Comparison of ENCODE assay signal across 6 cellular contexts in genomic region chr16:29164442-29165089, GRCh38.
DNase-seq lines count a peak whose midpoint lies in the region; ATAC-seq and TF ChIP-seq lines count a peak whose summit lies in the region.
"Not testable (repeated sequence)": the region's sequence is repeated elsewhere in the genome, so short reads cannot be mapped to it uniquely, and the experiment has no call there.

No MANE protein-coding gene starts in this region.

- not testable (repeated sequence) for H3K36me3 Mint-ChIP-seq in mesothelial cell of epicardium

- not testable (repeated sequence) for H3K27ac ChIP-seq in IMR-90 (ENCODE audit: insufficient read depth, low read length); upper lobe of right lung
- H3K27ac ChIP-seq in hepatocyte = peak overlapping the region; percentile 9

- not testable (repeated sequence) for H3K9me1 ChIP-seq in IMR-90 (ENCODE audit: insufficient read depth, low read length)

- not testable (repeated sequence) for H3K4ac ChIP-seq in IMR-90 (ENCODE audit: low read depth, low read length)

- not testable (repeated sequence) for H3K79me1 ChIP-seq in IMR-90 (ENCODE audit: low read depth in 1 of 2, low read length in 2 of 2)

- H3K9me2 ChIP-seq in hepatocyte (replicated peaks; ENCODE audit: insufficient read depth) = not testable (repeated sequence)

- POLR2A ChIA-PET in IMR-90 (lab: Charles Lee; ENCODE audit: unreplicated experiment) = not testable (repeated sequence)

- H3K27me3 ChIP-seq in IMR-90 (ENCODE audit: control insufficient read depth, insufficient read depth, low read length); hepatocyte; upper lobe of right lung: not testable (repeated sequence)

- H4K91ac ChIP-seq in IMR-90 (ENCODE audit: insufficient read depth, low read depth, low read length) = not testable (repeated sequence)

- not testable (repeated sequence) for H2BK120ac ChIP-seq in IMR-90 (ENCODE audit: low read depth, low read length)

- H3K4me3 ChIP-seq in IMR-90 (ENCODE audit: insufficient read depth, low read depth, low read length); hepatocyte; upper lobe of right lung: not testable (repeated sequence)

- not testable (repeated sequence) for H4K8ac ChIP-seq in IMR-90 (ENCODE audit: low read depth in 2 of 2, low read length in 2 of 2)

- no CpG with 5 or more reads among the region's 8 CpGs for WGBS in IMR-90 (ENCODE audit: extremely low coverage in 2 of 2, insufficient read length in 1 of 2), 2 experiments
- 76% methylated on average over 7 of the region's 8 CpGs for WGBS in hepatocyte (ENCODE audit: low lambda C conversion rate, missing lambda C conversion rate)

- not testable (repeated sequence) for H3K4me2 ChIP-seq in IMR-90 (ENCODE audit: low read depth, low read length); hepatocyte

- not testable (repeated sequence) for TF ChIP-seq RAD21 in IMR-90 (IDR thresholded peaks at IDR 0.05; ENCODE audit: low read length)

- H3K4me3 Mint-ChIP-seq in mesothelial cell of epicardium = not testable (repeated sequence)

- in situ Hi-C loops in IMR-90 (cut with MboI; ENCODE audit: low sequenced_read_pairs) = not testable (repeated sequence)

- H2AK9ac ChIP-seq in IMR-90 (replicated peaks; ENCODE audit: low read depth, low read length, poor library complexity) = not testable (repeated sequence)

- not testable (repeated sequence) for H3K14ac ChIP-seq in IMR-90 (replicated peaks; ENCODE audit: low read depth, low read length)

- not testable (repeated sequence) for H3K23ac ChIP-seq in IMR-90 (ENCODE audit: low read depth, low read length)

- intact Hi-C loops in IMR-90 (cut with micrococcal nuclease); upper lobe of right lung (cut with DNase I): not testable (repeated sequence)

- not testable (repeated sequence) for H3K56ac ChIP-seq in IMR-90 (ENCODE audit: extremely low read depth, insufficient read depth, low read length)

- H3K4me1 Mint-ChIP-seq in mesothelial cell of epicardium = peaks cover 16% of the 10 kb centered on the region

- not testable (repeated sequence) for H2BK5ac ChIP-seq in IMR-90 (ENCODE audit: low read depth, low read length, poor library complexity, severe bottlenecking)

- not testable (repeated sequence) for H4K20me1 ChIP-seq in IMR-90 (ENCODE audit: insufficient read depth, low read length); hepatocyte (ENCODE audit: insufficient read depth, poor library complexity, severe bottlenecking)

- H2AFZ ChIP-seq in IMR-90 (replicated peaks; ENCODE audit: low read length, poor library complexity); hepatocyte: not testable (repeated sequence)

- H3K36me3 ChIP-seq in IMR-90 (ENCODE audit: control insufficient read depth, insufficient read depth, low read length); hepatocyte (replicated peaks; ENCODE audit: insufficient read depth, low read depth); upper lobe of right lung: not testable (repeated sequence)

- H2BK20ac ChIP-seq in IMR-90 (ENCODE audit: low read depth, low read length) = not testable (repeated sequence)

- ATAC-seq in IMR-90 (ENCODE audit: low read depth) (0 out of 2 replicates have a peak, but pooled peaks have one; percentile 18), upper lobe of right lung (peak; percentile 34)

- not testable (repeated sequence) for TF ChIP-seq CTCF in IMR-90 (conservative IDR thresholded peaks at IDR 0.05; ENCODE audit: low read depth, low read length); hepatocyte (IDR thresholded peaks at IDR 0.05; ENCODE audit: poor library complexity); mesothelial cell of epicardium (IDR thresholded peaks at IDR 0.05; ENCODE audit: unreplicated experiment); upper lobe of right lung (IDR thresholded peaks at IDR 0.05)

- BruUV-seq in IMR-90 (replicated peaks; lab: Mats Ljungman, UMichigan) = not testable (repeated sequence)

- H2AK5ac ChIP-seq in IMR-90 (ENCODE audit: low read depth, low read length) = not testable (repeated sequence)

- H3K9ac ChIP-seq in IMR-90 (ENCODE audit: low read depth, low read length) = not testable (repeated sequence)

- not testable (repeated sequence) for H3K9me3 ChIP-seq in IMR-90 (ENCODE audit: control insufficient read depth, insufficient read depth, low read length); hepatocyte (ENCODE audit: low read depth); upper lobe of right lung

- H2BK15ac ChIP-seq in IMR-90 (ENCODE audit: low read depth, low read length) = not testable (repeated sequence)

- CTCF ChIA-PET in IMR-90 (lab: Yijun Ruan, JAX) = not testable (repeated sequence)

- H3K27me3 Mint-ChIP-seq in mesothelial cell of epicardium (ENCODE audit: low read depth) = not testable (repeated sequence)

- H3K18ac ChIP-seq in IMR-90 (ENCODE audit: low read depth, low read length) = not testable (repeated sequence)

- not testable (repeated sequence) for TF ChIP-seq POLR2A in IMR-90 (IDR thresholded peaks at IDR 0.05; ENCODE audit: low read depth, low read length)

- not testable (repeated sequence) for H3K9me3 Mint-ChIP-seq in mesothelial cell of epicardium

- H3K27ac Mint-ChIP-seq in mesothelial cell of epicardium = peak overlapping the region; percentile 76

- H3K4me1 ChIP-seq in IMR-90 (ENCODE audit: control insufficient read depth, insufficient read depth, low read length); hepatocyte (ENCODE audit: insufficient read depth); upper lobe of right lung: not testable (repeated sequence)

- DNase-seq in IMR-90; hepatocyte (ENCODE audit: low spot score); mesothelial cell of epicardium (ENCODE audit: low spot score in 2 of 2, unreplicated experiment in 2 of 2); upper lobe of right lung: not testable (repeated sequence)
- DNase-seq in RPMI7951 (ENCODE audit: low read depth) (peak; percentile 7), foreskin melanocyte (peak; percentile 85)

- not testable (repeated sequence) for H3K79me2 ChIP-seq in hepatocyte

- dilution Hi-C loops in IMR-90 (cut with HindIII; ENCODE audit: low sequenced_read_pairs, unreplicated experiment) = not testable (repeated sequence)

- not testable (repeated sequence) for H4K5ac ChIP-seq in IMR-90 (ENCODE audit: low read depth, low read length)
